In genomic region chr1:40620150-40620549, GRCh38 we compare ENCODE assay signal across 14 cellular contexts. TPM values are rescaled to one million over a fixed set of nuclear protein-coding genes. Genes with fewer than 3 reads are reported as not detected.
DNase-seq lines count a peak whose midpoint lies in the region; ATAC-seq and TF ChIP-seq lines count a peak whose summit lies in the region.
"Had no signal": no experiment of that assay in that cellular context is flagged by ENCODE, and none has a peak within 500 bp of the region (broad histone marks: within the 10 kb centered on the region; RNA-seq: fewer than 3 reads in every experiment).

No MANE protein-coding gene starts in this region.

- H3K36me3 ChIP-seq in hepatocyte (replicated peaks; ENCODE audit: insufficient read depth, low read depth), result no peaks in the 10 kb centered on the region

- H3K4me2 ChIP-seq in hepatocyte, result no peak overlapping the region
- H3K4me2 ChIP-seq: A549 had no signal

- peaks cover 4% of the 10 kb centered on the region for H3K27me3 ChIP-seq in hepatocyte

- no peaks in the 10 kb centered on the region for H3K9me3 ChIP-seq in hepatocyte (ENCODE audit: low read depth)
- H3K9me3 ChIP-seq: Caco-2 had no signal

- H3K9me2 ChIP-seq in hepatocyte (replicated peaks; ENCODE audit: insufficient read depth), result no peaks in the 10 kb centered on the region

- 86% methylated on average over 5 of the region's 5 CpGs for WGBS in hepatocyte (ENCODE audit: low lambda C conversion rate, missing lambda C conversion rate)

- no peak for TF ChIP-seq CTCF in hepatocyte (IDR thresholded peaks at IDR 0.05; ENCODE audit: poor library complexity)

- no peaks in the 10 kb centered on the region for H3K79me2 ChIP-seq in hepatocyte

- H3K4me1 ChIP-seq in hepatocyte (ENCODE audit: insufficient read depth), result no peaks in the 10 kb centered on the region
- H3K4me1 ChIP-seq: A549, Caco-2 had no signal

- no peak overlapping the region for H2AFZ ChIP-seq in hepatocyte

- no peak for ATAC-seq in HG03571 (IDR thresholded peaks at IDR 0.05; ENCODE audit: unreplicated experiment)
- no peak for ATAC-seq in GM18505 (IDR thresholded peaks at IDR 0.05; ENCODE audit: unreplicated experiment)
- ATAC-seq: A549 had no signal

- TF ChIP-seq POLR2A in GM18505 (IDR thresholded peaks at IDR 0.05; ENCODE audit: borderline replicate concordance, extremely low read depth, insufficient read depth, insufficient read length), result no peak

- no peaks in the 10 kb centered on the region for H4K20me1 ChIP-seq in hepatocyte (ENCODE audit: insufficient read depth, poor library complexity, severe bottlenecking)

- peak overlapping the region; percentile 47 for H3K27ac ChIP-seq in cingulate gyrus (ENCODE audit: low read depth, low read length)
- H3K27ac ChIP-seq in temporal lobe (ENCODE audit: low read depth, low read length), result peak overlapping the region; percentile 21
- H3K27ac ChIP-seq in hepatocyte, result no peak overlapping the region
- H3K27ac ChIP-seq: 22Rv1, A549 had no signal

- H3K4me3 ChIP-seq in hepatocyte, result no peak overlapping the region
- H3K4me3 ChIP-seq: A549 had no signal

- peak; percentile 28 for DNase-seq in activated CD8-positive, alpha-beta memory T cell treated with anti-CD3 and anti-CD28 coated beads for 24 hours
- no peak for DNase-seq in activated CD8-positive, alpha-beta memory T cell treated with anti-CD3 and anti-CD28 coated beads, Interleukin-2, amount 50 U/mL, for 4 hours
- peak; percentile 33 for DNase-seq in mesenteric fat pad (ENCODE audit: low spot score)
- no peak for DNase-seq in hepatocyte (ENCODE audit: low spot score)
- DNase-seq: C1 segment of cervical spinal cord; Caco-2; CD4-positive, alpha-beta T cell; GOT3 had no signal

RNA-seq across cellular contexts. Expression of gene RIMS3, which starts 45.3 kb away (rescaled TPM):
- total RNA-seq in mesenteric fat pad (1.2 TPM), temporal lobe (20.4 TPM), hepatocyte (1.0 and 1.6 TPM in 2 replicates)
- 0.32 and 1.4 TPM in 2 replicates for polyA plus RNA-seq in hepatocyte

Comparison
In these comparisons a context has a peak if more than half of its experiments do, and no peak if none do; other contexts are left out.
1. DNase-seq: peak in activated CD8-positive, alpha-beta memory T cell treated with anti-CD3 and anti-CD28 coated beads for 24 hours (single experiment) and mesenteric fat pad (single experiment); none in activated CD8-positive, alpha-beta memory T cell treated with anti-CD3 and anti-CD28 coated beads, Interleukin-2, amount 50 U/mL, for 4 hours (single experiment) and hepatocyte (single experiment).